8 cellular contexts compared by ENCODE assay signal in the genomic region with DNA sequence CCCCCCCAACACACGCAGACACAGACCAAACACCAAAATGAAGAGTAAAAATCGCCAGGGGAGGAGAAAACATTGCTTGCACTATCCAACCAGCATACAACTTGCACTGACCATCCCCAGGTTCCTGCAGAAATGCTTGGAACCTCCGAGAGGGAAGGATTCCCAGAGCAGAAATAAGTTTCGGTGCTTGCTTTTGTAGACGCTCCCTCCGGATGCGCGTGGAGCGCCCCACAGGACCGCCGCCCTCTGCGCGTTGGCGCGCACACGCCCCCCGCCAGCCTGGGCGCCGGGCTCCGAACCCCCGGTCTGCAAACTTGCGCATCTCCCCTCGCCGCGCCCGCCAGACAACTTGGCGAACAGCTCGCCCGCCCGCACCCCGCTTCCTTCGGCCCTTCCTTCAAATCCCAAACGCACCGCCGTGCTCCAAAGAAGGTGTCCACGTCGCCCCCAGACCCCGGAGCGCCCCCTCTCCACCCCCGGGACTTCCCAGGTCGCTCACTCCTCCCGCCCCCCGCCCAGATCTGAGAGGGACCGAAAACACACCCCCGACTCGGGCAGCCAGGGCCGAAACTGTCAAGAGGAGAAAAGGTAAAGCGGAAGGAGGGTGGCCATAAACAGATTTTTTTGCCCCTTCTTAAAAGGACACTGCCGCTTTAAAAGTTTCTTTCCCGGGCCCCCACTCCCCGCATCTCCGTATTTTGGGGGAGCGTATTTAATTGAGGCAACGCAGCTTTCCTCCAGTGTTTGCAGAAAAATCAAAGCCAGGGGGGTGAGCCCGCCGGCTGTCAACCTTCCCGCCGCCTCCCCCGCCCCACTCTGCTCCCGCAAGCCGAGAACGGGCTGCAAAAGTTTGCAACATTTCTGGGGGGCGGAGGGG. TPM values are rescaled to one million over a fixed set of nuclear protein-coding genes. Genes with fewer than 3 reads are reported as not detected.
DNase-seq lines count a peak whose midpoint lies in the region; ATAC-seq, FAIRE-seq and TF ChIP-seq lines count a peak whose summit lies in the region.

No MANE protein-coding gene starts in this region.

- no peaks in the 10 kb centered on the region for H3K9me3 Mint-ChIP-seq in type B pancreatic cell

- no TSS peak for BruUV-seq in HepG2 (replicated peaks; lab: Mats Ljungman, UMichigan)

- H3K4me1 ChIP-seq in HepG2 (ENCODE audit: insufficient read depth, low read length), result peaks cover 13% of the 10 kb centered on the region

- peak overlapping the region; percentile 62 for H3K4me2 ChIP-seq in HepG2 (ENCODE audit: low read depth, low read length)

- H3K9me3 ChIP-seq in HepG2 (ENCODE audit: low read length), result no peaks in the 10 kb centered on the region

- no peaks in the 10 kb centered on the region for H3K36me3 ChIP-seq in HepG2 (replicated peaks in 1 of 2; ENCODE audit: control insufficient read depth in 1 of 2, insufficient read depth in 2 of 2, low read length in 2 of 2)

- no peaks in the 10 kb centered on the region for H3K36me3 Mint-ChIP-seq in type B pancreatic cell

- H3K27me3 Mint-ChIP-seq in type B pancreatic cell, result peaks cover 54% of the 10 kb centered on the region

- no peak overlapping the region for H2AFZ ChIP-seq in HepG2 (ENCODE audit: low read length)

- H3K9ac ChIP-seq in HepG2 (ENCODE audit: insufficient read depth, low read depth, low read length), result no peak overlapping the region

- no peak for TF ChIP-seq CTCF in C4-2B (conservative IDR thresholded peaks at IDR 0.05)
- TF ChIP-seq CTCF in HepG2 (CRISPR knock-in tag; IDR thresholded peaks at IDR 0.05), result no peak
- no peak for TF ChIP-seq CTCF in type B pancreatic cell (conservative IDR thresholded peaks at IDR 0.05)

- peak overlapping the region; percentile 1; the same call in 1 of the 2 replicates for H3K27ac ChIP-seq in C4-2B
- no peak overlapping the region for H3K27ac ChIP-seq in HepG2 (ENCODE audit: extremely low read length, insufficient read depth, low read length)

- no peak for TF ChIP-seq RAD21 in HepG2 (CRISPR knock-in tag; IDR thresholded peaks at IDR 0.05)

- no peak for TF ChIP-seq POLR2A in HepG2 (IDR thresholded peaks at IDR 0.05; ENCODE audit: insufficient read depth in 1 of 2, low read depth in 2 of 2, low read length in 2 of 2)

- POLR2A ChIA-PET in HepG2 (lab: Yijun Ruan, JAX), result no interaction called here

- peak overlapping the region; percentile 15; the same call in 1 of the 2 replicates for H3K4me3 ChIP-seq in Jurkat, Clone E6-1 (ENCODE audit: low read length)
- H3K4me3 ChIP-seq in HepG2 (replicated peaks in 1 of 3; ENCODE audit: insufficient read depth in 1 of 3, low read depth in 2 of 3, low read length in 3 of 3), result peak overlapping the region; percentile 52 to 59 (median 52); a peak in 4 of 6 replicates

- WGBS in HepG2 (ENCODE audit: low lambda C conversion rate), result under 1% methylated on average over 22 of the region's 63 CpGs

- no peak for DNase-seq in Jurkat, Clone E6-1 (ENCODE audit: low read depth, low spot score)
- DNase-seq in cerebellum (ENCODE audit: low spot score) (peak; percentile 47), HepG2 (ENCODE audit: low spot score) (no peak), type B pancreatic cell (ENCODE audit: extremely low spot score, unreplicated experiment) (no peak), NCI-H510A (lab: John Stamatoyannopoulos, UW) (no peak), COR-L47 (lab: John Stamatoyannopoulos, UW) (no peak)

- no peak for FAIRE-seq in HepG2 (lab: Jason Lieb, UNC)

- no peaks in the 10 kb centered on the region for H3K79me2 ChIP-seq in HepG2 (ENCODE audit: insufficient read depth, low read length)

- ATAC-seq in HepG2, result no peak
- no peak for ATAC-seq in GM18502 (IDR thresholded peaks at IDR 0.05; ENCODE audit: poor library complexity, unreplicated experiment)

- peaks cover 4% of the 10 kb centered on the region for H3K4me1 Mint-ChIP-seq in type B pancreatic cell (ENCODE audit: unreplicated experiment)

- no peaks in the 10 kb centered on the region for H4K20me1 ChIP-seq in HepG2 (ENCODE audit: insufficient read depth, low read length)

- peak overlapping the region; percentile 76 for H3K27ac Mint-ChIP-seq in type B pancreatic cell

- CTCF ChIA-PET in HepG2 (lab: Yijun Ruan, JAX; ENCODE audit: low intra/inter-chr PET ratio, low total read pairs), result no interaction called here

- intact Hi-C loops in HepG2 (cut with micrococcal nuclease; ENCODE audit: unreplicated experiment), result no loop called here

- H3K4me3 Mint-ChIP-seq in type B pancreatic cell, result peak overlapping the region; percentile 95

- H3K27me3 ChIP-seq in HepG2 (ENCODE audit: control insufficient read depth in 1 of 2, insufficient read depth in 2 of 2, low read length in 2 of 2), result peaks cover 2 to 50% of the 10 kb centered on the region in 2 experiments; a peak in 4 of 5 replicates

- TF ChIP-seq EP300 in HepG2 (IDR thresholded peaks at IDR 0.05; ENCODE audit: low read depth in 2 of 2, low read length in 2 of 2), result no peak
- no peak for TF ChIP-seq EP300 in HepG2 (CRISPR knock-in tag; IDR thresholded peaks at IDR 0.05; ENCODE audit: borderline replicate concordance)

- in situ Hi-C loops in HepG2 (cut with HindIII; ENCODE audit: extremely low pct_ligation_motif_present, low pct_unique_long_range_greater_than_20kb), result no loop called here

TF ChIP-seq in HepG2, 621 proteins besides CTCF, POLR2A, EP300 and RAD21 (continues in another document):
- no peak for TF ChIP-seq CENPX (CRISPR knock-in tag; IDR thresholded peaks at IDR 0.05)
- no peak for TF ChIP-seq ZNF703 (CRISPR knock-in tag; IDR thresholded peaks at IDR 0.05; ENCODE audit: borderline replicate concordance)
- no peak for TF ChIP-seq SMARCE1 (IDR thresholded peaks at IDR 0.05; ENCODE audit: borderline replicate concordance)
- TF ChIP-seq, protein P1, sequence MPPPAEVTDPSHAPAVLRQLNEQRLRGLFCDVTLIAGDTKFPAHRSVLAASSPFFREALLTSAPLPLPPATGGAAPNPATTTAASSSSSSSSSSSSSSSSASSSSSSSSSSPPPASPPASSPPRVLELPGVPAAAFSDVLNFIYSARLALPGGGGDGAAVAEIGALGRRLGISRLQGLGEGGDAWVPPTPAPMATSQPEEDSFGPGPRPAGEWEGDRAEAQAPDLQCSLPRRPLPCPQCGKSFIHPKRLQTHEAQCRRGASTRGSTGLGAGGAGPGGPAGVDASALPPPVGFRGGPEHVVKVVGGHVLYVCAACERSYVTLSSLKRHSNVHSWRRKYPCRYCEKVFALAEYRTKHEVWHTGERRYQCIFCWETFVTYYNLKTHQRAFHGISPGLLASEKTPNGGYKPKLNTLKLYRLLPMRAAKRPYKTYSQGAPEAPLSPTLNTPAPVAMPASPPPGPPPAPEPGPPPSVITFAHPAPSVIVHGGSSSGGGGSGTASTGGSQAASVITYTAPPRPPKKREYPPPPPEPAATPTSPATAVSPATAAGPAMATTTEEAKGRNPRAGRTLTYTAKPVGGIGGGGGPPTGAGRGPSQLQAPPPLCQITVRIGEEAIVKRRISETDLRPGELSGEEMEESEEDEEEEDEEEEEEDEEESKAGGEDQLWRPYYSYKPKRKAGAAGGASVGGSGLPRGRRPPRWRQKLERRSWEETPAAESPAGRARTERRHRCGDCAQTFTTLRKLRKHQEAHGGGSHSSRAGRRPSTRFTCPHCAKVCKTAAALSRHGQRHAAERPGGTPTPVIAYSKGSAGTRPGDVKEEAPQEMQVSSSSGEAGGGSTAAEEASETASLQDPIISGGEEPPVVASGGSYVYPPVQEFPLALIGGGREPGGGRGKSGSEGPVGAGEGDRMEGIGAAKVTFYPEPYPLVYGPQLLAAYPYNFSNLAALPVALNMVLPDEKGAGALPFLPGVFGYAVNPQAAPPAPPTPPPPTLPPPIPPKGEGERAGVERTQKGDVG (CRISPR knock-in tag; IDR thresholded peaks at IDR 0.05; ENCODE audit: borderline replicate concordance), result no peak
- no peak for TF ChIP-seq ZNF333 (CRISPR knock-in tag; IDR thresholded peaks at IDR 0.05; ENCODE audit: borderline replicate concordance)

RNA-seq across cellular contexts. Expression of a gene that starts 0.8 kb away (rescaled TPM):
- 4.6 TPM for polyA plus RNA-seq in Jurkat, Clone E6-1 (2012; ENCODE audit: insufficient read depth, insufficient read length)
- 312 TPM for total RNA-seq in cerebellum
- total RNA-seq in HepG2 (2016; rRNA removed; fragmentation: Illumina TruSeq; extraction: Trizol), result 6.6 and 7.0 TPM in 2 replicates
- 2.3 and 3.1 TPM in 2 replicates for total RNA-seq in HepG2 (2016; cell fraction: cytosol; rRNA removed; fragmentation: Illumina TruSeq; extraction: Trizol; ENCODE audit: low read depth)
- total RNA-seq in HepG2 (2016; cell fraction: insoluble cytoplasmic fraction; rRNA removed; fragmentation: Illumina TruSeq; extraction: Trizol), result 7.2 and 8.6 TPM in 2 replicates
- 4.5 and 4.6 TPM in 2 replicates for total RNA-seq in HepG2 (2016; cell fraction: membrane; rRNA removed; fragmentation: Illumina TruSeq; extraction: Trizol)
- 10.4 and 12.1 TPM in 2 replicates for total RNA-seq in HepG2 (2016; cell fraction: nucleus; rRNA removed; fragmentation: Illumina TruSeq; extraction: Trizol)
- polyA plus RNA-seq in HepG2 (2011; rRNA removed), result 35.6 and 38.6 TPM in 2 replicates
- 18.0 and 30.3 TPM in 2 replicates for polyA plus RNA-seq in HepG2 (2011; cell fraction: cytosol; rRNA removed)
- 75.3 and 107 TPM in 2 replicates for polyA plus RNA-seq in HepG2 (2011; cell fraction: nucleus; rRNA removed)
- 18.0 and 20.5 TPM in 2 replicates for polyA plus RNA-seq in HepG2 (2012)
- polyA plus RNA-seq in HepG2 (2016; cell fraction: cytosol; fragmentation: Illumina TruSeq; extraction: Trizol; ENCODE audit: low read depth), result 1.2 and 1.3 TPM in 2 replicates
- polyA plus RNA-seq in HepG2 (2016; cell fraction: insoluble cytoplasmic fraction; fragmentation: Illumina TruSeq; extraction: Trizol; ENCODE audit: low read depth), result 3.3 and 3.5 TPM in 2 replicates
- 2.1 and 2.4 TPM in 2 replicates for polyA plus RNA-seq in HepG2 (2016; cell fraction: membrane; fragmentation: Illumina TruSeq; extraction: Trizol; ENCODE audit: low read depth)
- 7.7 and 8.9 TPM in 2 replicates for polyA plus RNA-seq in HepG2 (2016; cell fraction: nucleus; fragmentation: Illumina TruSeq; extraction: Trizol; ENCODE audit: insufficient read depth, low read depth)
- polyA minus RNA-seq in HepG2 (2011; rRNA and poly(A)+ RNA removed; ENCODE audit: low replicate concordance), result 0.14 and 159 TPM in 2 replicates
- 40.1 and 51.4 TPM in 2 replicates for polyA minus RNA-seq in HepG2 (2011; cell fraction: cytosol; rRNA and poly(A)+ RNA removed)
- 123 and 131 TPM in 2 replicates for polyA minus RNA-seq in HepG2 (2011; cell fraction: nucleus; rRNA and poly(A)+ RNA removed)
- 9.9 and 12.3 TPM in 2 replicates for total RNA-seq in type B pancreatic cell (ENCODE audit: low replicate concordance)

Comparison
In these comparisons a context has a peak if more than half of its experiments do, and no peak if none do; other contexts are left out.
1. RNA of a gene that starts 0.8 kb away (total RNA-seq): 312 TPM in cerebellum (single experiment); 9.9 to 12.3 TPM in type B pancreatic cell and 2.3 to 12.1 TPM in HepG2; every median in the first group is over 10 times any median in the second.